16 cellular contexts compared by ENCODE assay signal in genomic region chr2:224027070-224027469, GRCh38. TPM values are rescaled to one million over a fixed set of nuclear protein-coding genes. Genes with fewer than 3 reads are reported as not detected.
A peak's percentile ranks its signal among the peaks of the same experiment; 100 is the strongest.
DNase-seq lines count a peak whose midpoint lies in the region; ATAC-seq, FAIRE-seq and TF ChIP-seq lines count a peak whose summit lies in the region.
"Had no signal": no experiment of that assay in that cellular context is flagged by ENCODE, and none has a peak within 500 bp of the region (broad histone marks: within the 10 kb centered on the region; RNA-seq: fewer than 3 reads in every experiment).

No MANE protein-coding gene starts in this region.

- H3K79me2 ChIP-seq in K562 (ENCODE audit: control insufficient read depth, insufficient read depth, low read length) (no peaks in the 10 kb centered on the region), trophoblast cell (ENCODE audit: control insufficient read depth, insufficient read depth, low read length, poor library complexity) (no peaks in the 10 kb centered on the region)

- 0% methylated on average over 3 of the region's 5 CpGs for WGBS in K562 (ENCODE audit: insufficient coverage, low coverage, missing lambda C conversion rate)
- no CpG with 5 or more reads among the region's 5 CpGs for WGBS in trophoblast cell (ENCODE audit: extremely low coverage, insufficient coverage, insufficient read length)

- in situ Hi-C loops in K562 (cut with MboI): no loop called here

- TF ChIP-seq EP300 in K562 (IDR thresholded peaks at IDR 0.05; ENCODE audit: low read length): no peak

- peaks cover 28% of the 10 kb centered on the region for H3K4me1 Mint-ChIP-seq in activated CD8-positive, alpha-beta memory T cell treated with anti-CD3 and anti-CD28 coated beads, Interleukin-2, amount 10 ng/mL, durations not matched to agents 7 days and 5 days

- no peak overlapping the region for H3K4ac ChIP-seq in trophoblast cell (ENCODE audit: low read depth, low read length)

- H3K9me3 Mint-ChIP-seq in activated CD8-positive, alpha-beta memory T cell treated with anti-CD3 and anti-CD28 coated beads, Interleukin-2, amount 10 ng/mL, durations not matched to agents 7 days and 5 days (ENCODE audit: low read depth): no peaks in the 10 kb centered on the region

- H3K9me1 ChIP-seq in K562 (ENCODE audit: control insufficient read depth, insufficient read depth, low read length): no peaks in the 10 kb centered on the region

- no peak overlapping the region for H3K4me3 ChIP-seq in K562
- H3K4me3 ChIP-seq in trophoblast cell (ENCODE audit: low read depth, low read length): no peak overlapping the region
- H3K4me3 ChIP-seq: cardiac muscle cell, GM12878, right atrium auricular region had no signal

- H3K36me3 Mint-ChIP-seq in activated CD8-positive, alpha-beta memory T cell treated with anti-CD3 and anti-CD28 coated beads, Interleukin-2, amount 10 ng/mL, durations not matched to agents 7 days and 5 days: peaks cover 7% of the 10 kb centered on the region

- peaks cover 3% of the 10 kb centered on the region for H3K27me3 Mint-ChIP-seq in activated CD8-positive, alpha-beta memory T cell treated with anti-CD3 and anti-CD28 coated beads, Interleukin-2, amount 10 ng/mL, durations not matched to agents 7 days and 5 days

- peak overlapping the region; percentile 13 for H3K23ac ChIP-seq in trophoblast cell (ENCODE audit: low read length)

- no peaks in the 10 kb centered on the region for H3K79me1 ChIP-seq in trophoblast cell (ENCODE audit: low read length)

- no peak overlapping the region for H4K91ac ChIP-seq in trophoblast cell (ENCODE audit: low read depth, low read length)

- no peak overlapping the region for H3K27ac ChIP-seq in K562 (ENCODE audit: extremely low read depth, low read depth, low read length)
- H3K27ac ChIP-seq in trophoblast cell (ENCODE audit: low read depth, low read length): no peak overlapping the region
- H3K27ac ChIP-seq: cardiac muscle cell, KMS-11, right atrium auricular region had no signal

- BruUV-seq in K562 (replicated peaks; lab: Mats Ljungman, UMichigan): no TSS peak

- H3K4me2 ChIP-seq in K562 (ENCODE audit: insufficient read depth, low read length) (no peak overlapping the region), trophoblast cell (ENCODE audit: low read length) (no peak overlapping the region)
- H3K4me2 ChIP-seq: KMS-11 had no signal

- H2BK5ac ChIP-seq in trophoblast cell (ENCODE audit: low read depth, low read length, poor library complexity): no peak overlapping the region

- H4K8ac ChIP-seq in trophoblast cell (ENCODE audit: low read depth, low read length): no peak overlapping the region

- no peak for TF ChIP-seq RAD21 in K562 (CRISPR knock-in tag; conservative IDR thresholded peaks at IDR 0.05 in 1 of 2, IDR thresholded peaks at IDR 0.05 in 1 of 2)

- H3K36me3 ChIP-seq in K562 (ENCODE audit: control insufficient read depth, insufficient read depth, low read length) (no peaks in the 10 kb centered on the region), trophoblast cell (ENCODE audit: control insufficient read depth in 1 of 2, insufficient read depth in 2 of 2, low read length in 2 of 2) (peaks cover 6 to 17% of the 10 kb centered on the region in 2 experiments)
- H3K36me3 ChIP-seq: cardiac muscle cell, right atrium auricular region had no signal

- intact Hi-C loops in K562 (cut with micrococcal nuclease): no loop called here

- H3K4me1 ChIP-seq in K562 (replicated peaks in 1 of 2; ENCODE audit: control insufficient read depth in 2 of 2, insufficient read depth in 2 of 2, low read length in 2 of 2) (peaks cover 0 to 3% of the 10 kb centered on the region in 2 experiments; a peak in 2 of 5 replicates), trophoblast cell (ENCODE audit: control insufficient read depth in 1 of 2, insufficient read depth in 2 of 2, low read length in 2 of 2) (no peaks in the 10 kb centered on the region)
- H3K4me1 ChIP-seq: right atrium auricular region had no signal

- CTCF ChIA-PET in activated CD8-positive, alpha-beta memory T cell treated with anti-CD3 and anti-CD28 coated beads, Interleukin-2, amount 10 ng/mL, durations not matched to agents 7 days and 5 days (lab: Charles Lee): interaction anchor here (3.7 kb wide), 1 partner anchor 33 kb away, joined by 17 read pairs; no protein-coding TSS in a partner anchor
- CTCF ChIA-PET in K562 (lab: Yijun Ruan, JAX; ENCODE audit: low intra/inter-chr PET ratio): no interaction called here

- H3K4me3 Mint-ChIP-seq in activated CD8-positive, alpha-beta memory T cell treated with anti-CD3 and anti-CD28 coated beads, Interleukin-2, amount 10 ng/mL, durations not matched to agents 7 days and 5 days: no peak overlapping the region

- H4K12ac ChIP-seq in trophoblast cell (ENCODE audit: low read depth, low read length): no peak overlapping the region

- H2BK12ac ChIP-seq in trophoblast cell (ENCODE audit: low read length): no peak overlapping the region

- H3K14ac ChIP-seq in trophoblast cell (ENCODE audit: low read length): no peak overlapping the region

- FAIRE-seq in K562 (lab: Jason Lieb, UNC): no peak
- FAIRE-seq: GM12878 had no signal

- no peak for TF ChIP-seq CTCF in K562 (IDR thresholded peaks at IDR 0.05 in 2 of 3, conservative IDR thresholded peaks at IDR 0.05 in 1 of 3; ENCODE audit: insufficient read depth in 2 of 3, low read depth in 1 of 3, low read length in 3 of 3)

- TF ChIP-seq POLR2A in K562 (conservative IDR thresholded peaks at IDR 0.05): no peak

- no peak for DNase-seq in activated CD8-positive, alpha-beta memory T cell treated with anti-CD3 and anti-CD28 coated beads, Interleukin-2, amount 10 ng/mL, durations not matched to agents 7 days and 5 days
- DNase-seq in activated CD8-positive, alpha-beta memory T cell treated with anti-CD3 and anti-CD28 coated beads for 24 hours: no peak
- peak; percentile 20 for DNase-seq in NCI-H345 treated with DMSO at 0.1 percent for 48 hours (lab: John Stamatoyannopoulos, UW; ENCODE audit: unreplicated experiment)
- DNase-seq in K562 (ENCODE audit: extremely low read depth in 1 of 4, low spot score in 3 of 4): no peak
- no peak for DNase-seq in trophoblast cell
- DNase-seq: activated CD4-positive, alpha-beta T cell treated with anti-CD3 and anti-CD28 coated beads for 4 hours; NCI-H1930; OCI-M1; stimulated activated CD4-positive, alpha-beta T cell treated with anti-CD3 and anti-CD28 coated beads, Interleukin-4, amount 100 ng/mL, for 4 hours had no signal

- no peak overlapping the region for H2BK120ac ChIP-seq in trophoblast cell (ENCODE audit: insufficient read depth, low read length, poor library complexity)

- H2AFZ ChIP-seq in K562 (ENCODE audit: low read depth, low read length) (no peak overlapping the region), trophoblast cell (ENCODE audit: insufficient read depth, low read length, poor library complexity) (no peak overlapping the region)

- POLR2A ChIA-PET in K562 (lab: Yijun Ruan, JAX): no interaction called here

- H3K9ac ChIP-seq in K562 (ENCODE audit: insufficient read depth in 1 of 2, low read depth in 2 of 2, low read length in 2 of 2) (no peak overlapping the region), trophoblast cell (ENCODE audit: low read length) (peak overlapping the region; percentile 41)
- H3K9ac ChIP-seq: KMS-11 had no signal

- H4K20me1 ChIP-seq in K562 (replicated peaks; ENCODE audit: control insufficient read depth, insufficient read depth, low read length): no peaks in the 10 kb centered on the region

- no peaks in the 10 kb centered on the region; a peak in 2 of 5 replicates for H3K27me3 ChIP-seq in K562 (ENCODE audit: control insufficient read depth in 2 of 2, insufficient read depth in 2 of 2, low read length in 2 of 2)
- no peaks in the 10 kb centered on the region for H3K27me3 ChIP-seq in trophoblast cell (ENCODE audit: insufficient read depth, low read length)
- H3K27me3 ChIP-seq: cardiac muscle cell, right atrium auricular region had no signal

- H3K9me3 ChIP-seq in K562 (replicated peaks; ENCODE audit: control insufficient read depth, insufficient read depth, low read depth, low read length): no peaks in the 10 kb centered on the region; the same call in 1 of the 2 replicates
- peaks cover 10% of the 10 kb centered on the region for H3K9me3 ChIP-seq in trophoblast cell (ENCODE audit: insufficient read depth, low read depth, low read length)
- H3K9me3 ChIP-seq: right atrium auricular region had no signal

- no peak overlapping the region for H2AK5ac ChIP-seq in trophoblast cell (ENCODE audit: low read length)

- peak overlapping the region; percentile 86 for H3K27ac Mint-ChIP-seq in activated CD8-positive, alpha-beta memory T cell treated with anti-CD3 and anti-CD28 coated beads, Interleukin-2, amount 10 ng/mL, durations not matched to agents 7 days and 5 days

- no peak overlapping the region for H3K18ac ChIP-seq in trophoblast cell (ENCODE audit: low read length)

- no peak for ATAC-seq in activated CD8-positive, alpha-beta memory T cell treated with anti-CD3 and anti-CD28 coated beads, Interleukin-2, amount 10 ng/mL, durations not matched to agents 7 days and 5 days
- no peak for ATAC-seq in K562
- ATAC-seq in HG02970 (IDR thresholded peaks at IDR 0.05; ENCODE audit: low FRiP score, unreplicated experiment): no peak
- no peak for ATAC-seq in HG03342 (IDR thresholded peaks at IDR 0.05; ENCODE audit: unreplicated experiment)
- no peak for ATAC-seq in HG03280 (IDR thresholded peaks at IDR 0.05; ENCODE audit: unreplicated experiment)
- ATAC-seq: GM12878 had no signal

TF ChIP-seq in K562, 482 proteins besides CTCF, POLR2A, EP300 and RAD21 (continues in another document):
- TF ChIP-seq ZNF121 (CRISPR knock-in tag; conservative IDR thresholded peaks at IDR 0.05): no peak

RNA-seq across cellular contexts. Expression of gene SERPINE2, which starts 12.0 kb away (rescaled TPM):
- 1 to 10 TPM; 1.9 to 8.2 TPM for total RNA-seq in activated CD8-positive, alpha-beta memory T cell treated with anti-CD3 and anti-CD28 coated beads, Interleukin-2, amount 10 ng/mL, durations not matched to agents 7 days and 5 days
- total RNA-seq in K562 (2011; cell fraction: chromatin; rRNA removed; ENCODE audit: low replicate concordance): not detected in 2 replicates
- 0.50 TPM in 1 of 2 replicates, not detected in the other for total RNA-seq in K562 (2011; cell fraction: nucleolus; rRNA removed)
- 0.66 TPM in 1 of 2 replicates, not detected in the other for total RNA-seq in K562 (2011; cell fraction: nucleoplasm; rRNA removed)
- not detected in 2 replicates for total RNA-seq in K562 (2014; rRNA removed)
- not detected in 2 replicates for total RNA-seq in K562 (2014; rRNA removed; fragmentation: Illumina TruSeq; extraction: Trizol)
- total RNA-seq in K562 (2015; rRNA removed; fragmentation: Illumina TruSeq; extraction: Trizol): not detected in 2 replicates
- total RNA-seq in K562 (2021): 0.13 and 0.58 TPM in 2 replicates
- polyA plus RNA-seq in K562 (2011; rRNA removed): 0.01 TPM in 1 of 2 replicates, not detected in the other
- polyA plus RNA-seq in K562 (2011; cell fraction: cytosol; rRNA removed): 0.09 TPM in 1 of 2 replicates, not detected in the other
- 0.18 and 0.23 TPM in 2 replicates for polyA plus RNA-seq in K562 (2011; cell fraction: nucleus; rRNA removed)
- polyA plus RNA-seq in K562 (2012): 0.22 and 1.3 TPM in 2 replicates
- polyA plus RNA-seq in K562 (2014; fragmentation: Illumina TruSeq; extraction: Trizol): 0.16 and 0.29 TPM in 2 replicates
- under 1 TPM in 1 of 2 experiments, not detected in 1; 0.03 TPM for polyA plus RNA-seq in K562 (2014; fragmentation: Nextera tagmentation; extraction: Ambion mirVana)
- not detected in 2 replicates for polyA plus RNA-seq in K562 (2014; rRNA removed)
- polyA minus RNA-seq in K562 (2011; rRNA and poly(A)+ RNA removed): not detected in 2 replicates
- polyA minus RNA-seq in K562 (2011; cell fraction: cytosol; rRNA and poly(A)+ RNA removed): not detected in 2 replicates
- not detected in 2 replicates for polyA minus RNA-seq in K562 (2011; cell fraction: nucleus; rRNA and poly(A)+ RNA removed)
- polyA plus RNA-seq in trophoblast cell (2013): 169 and 186 TPM in 2 replicates
